35 cellular contexts compared by ENCODE assay signal in the genomic region with DNA sequence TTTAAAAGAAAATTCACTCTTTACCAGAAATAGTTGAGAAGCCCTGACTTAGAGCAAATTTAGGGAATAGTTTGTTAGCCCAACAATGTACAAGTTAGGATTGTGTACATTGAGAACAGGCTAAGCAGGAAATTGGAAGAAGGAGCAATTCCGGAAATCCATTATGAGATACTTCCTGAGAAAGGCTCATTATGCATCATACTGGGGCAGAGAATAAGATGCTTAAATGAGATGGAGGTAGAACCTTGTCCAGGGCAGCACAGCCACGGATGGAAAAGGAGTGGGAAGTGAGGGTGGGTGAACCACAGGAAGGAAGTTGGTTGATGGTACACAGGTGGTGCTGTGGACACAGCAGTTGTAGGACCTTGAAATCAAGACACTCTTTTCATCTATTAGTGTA.
"Had no signal": no experiment of that assay in that cellular context is flagged by ENCODE, and none has a peak within 500 bp of the region (broad histone marks: within the 10 kb centered on the region; RNA-seq: fewer than 3 reads in every experiment).

No MANE protein-coding gene starts in this region.

- H3K36me3 ChIP-seq: ascending aorta, MG63 had no signal

- H3K4me2 ChIP-seq: PC-9 had no signal

- H3K27ac ChIP-seq: ascending aorta, cardiac muscle cell, PC-9, RWPE1 had no signal

- H3K4me3 Mint-ChIP-seq: activated CD4-positive, alpha-beta T cell treated with anti-CD3 and anti-CD28 coated beads, Interleukin-2, amount 10 ng/mL, durations not matched to agents 24 days and 14 days; activated CD8-positive, alpha-beta T cell treated with anti-CD3 and anti-CD28 coated beads for 36 hours; activated naive CD8-positive, alpha-beta T cell treated with anti-CD3 and anti-CD28 coated beads for 36 hours; activated T-cell treated with anti-CD3 and anti-CD28 coated beads, Interleukin-2, amount 50 U/mL, for 72 hours; activated T-helper 17 cell treated with anti-CD3 and anti-CD28 coated beads, Interleukin-2, amount 50 U/mL, for 72 hours; central memory CD8-positive, alpha-beta T cell; T-cell; T-helper 17 cell had no signal

- H3K27me3 Mint-ChIP-seq: activated CD4-positive, alpha-beta T cell treated with anti-CD3 and anti-CD28 coated beads, Interleukin-2, amount 10 ng/mL, durations not matched to agents 24 days and 14 days; activated CD8-positive, alpha-beta T cell treated with anti-CD3 and anti-CD28 coated beads for 36 hours; activated naive CD8-positive, alpha-beta T cell treated with anti-CD3 and anti-CD28 coated beads for 36 hours; activated T-helper 17 cell treated with anti-CD3 and anti-CD28 coated beads, Interleukin-2, amount 50 U/mL, for 72 hours; central memory CD8-positive, alpha-beta T cell; T-cell; T-helper 17 cell had no signal

- DNase-seq: activated CD4-positive, alpha-beta T cell treated with anti-CD3 and anti-CD28 coated beads, Interleukin-2, amount 10 ng/mL, durations not matched to agents 24 days and 14 days; activated CD4-positive, alpha-beta T cell treated with anti-CD3 and anti-CD28 coated beads, Interleukin-2, amount 50 U/mL, for 4 hours; activated CD8-positive, alpha-beta T cell treated with anti-CD3 and anti-CD28 coated beads for 36 hours; activated effector memory CD4-positive, alpha-beta T cell treated with anti-CD3 and anti-CD28 coated beads, Interleukin-2, amount 50 U/mL, for 16 hours; activated naive CD4-positive, alpha-beta T cell; activated naive CD4-positive, alpha-beta T cell treated with anti-CD3 and anti-CD28 coated beads, Interleukin-2, amount 50 U/mL, for 16 hours; activated naive CD8-positive, alpha-beta T cell treated with anti-CD3 and anti-CD28 coated beads for 36 hours; activated T-cell treated with anti-CD3 and anti-CD28 coated beads, Interleukin-2, amount 50 U/mL, for 1 hour; activated T-cell treated with anti-CD3 and anti-CD28 coated beads, Interleukin-2, amount 50 U/mL, for 72 hours; amniotic stem cell; Kasumi-1; MG63; NCI-H1048; NCI-H1105 treated with DMSO at 0.1 percent for 48 hours; NCI-H1436; NCI-H1694; NCI-H1930; NCI-H2081 treated with DMSO at 0.1 percent for 48 hours; NCI-H226; NCI-H446 treated with DMSO at 0.1 percent for 48 hours; NCI-H524; NCI-H69; NCI-H82; PC-9; SIG-M5; T-cell; T-helper 17 cell; T-helper 9 cell had no signal

- H3K9me3 Mint-ChIP-seq: activated CD4-positive, alpha-beta T cell treated with anti-CD3 and anti-CD28 coated beads, Interleukin-2, amount 10 ng/mL, durations not matched to agents 24 days and 14 days; activated CD8-positive, alpha-beta T cell treated with anti-CD3 and anti-CD28 coated beads for 36 hours; activated naive CD8-positive, alpha-beta T cell treated with anti-CD3 and anti-CD28 coated beads for 36 hours; activated T-cell treated with anti-CD3 and anti-CD28 coated beads, Interleukin-2, amount 50 U/mL, for 72 hours; central memory CD8-positive, alpha-beta T cell had no signal

- H3K4me1 ChIP-seq: ascending aorta had no signal

- H2AFZ ChIP-seq: PC-9 had no signal

- H3K27ac Mint-ChIP-seq: activated CD4-positive, alpha-beta T cell treated with anti-CD3 and anti-CD28 coated beads, Interleukin-2, amount 10 ng/mL, durations not matched to agents 24 days and 14 days; activated CD8-positive, alpha-beta T cell treated with anti-CD3 and anti-CD28 coated beads for 36 hours; activated naive CD8-positive, alpha-beta T cell treated with anti-CD3 and anti-CD28 coated beads for 36 hours; activated T-cell treated with anti-CD3 and anti-CD28 coated beads, Interleukin-2, amount 50 U/mL, for 72 hours; activated T-helper 17 cell treated with anti-CD3 and anti-CD28 coated beads, Interleukin-2, amount 50 U/mL, for 72 hours; T-cell; T-helper 17 cell had no signal

- H3K4me3 ChIP-seq: ascending aorta, cardiac muscle cell, MG63, PC-9 had no signal

- H3K9me3 ChIP-seq: ascending aorta, MG63 had no signal

- H3K4me1 Mint-ChIP-seq: activated CD4-positive, alpha-beta T cell treated with anti-CD3 and anti-CD28 coated beads, Interleukin-2, amount 10 ng/mL, durations not matched to agents 24 days and 14 days; activated naive CD8-positive, alpha-beta T cell treated with anti-CD3 and anti-CD28 coated beads for 36 hours; activated T-helper 17 cell treated with anti-CD3 and anti-CD28 coated beads, Interleukin-2, amount 50 U/mL, for 72 hours; central memory CD8-positive, alpha-beta T cell; T-cell; T-helper 17 cell had no signal

- H3K36me3 Mint-ChIP-seq: activated naive CD8-positive, alpha-beta T cell treated with anti-CD3 and anti-CD28 coated beads for 36 hours; T-cell had no signal

- ATAC-seq: activated CD8-positive, alpha-beta T cell treated with anti-CD3 and anti-CD28 coated beads for 36 hours; activated T-cell treated with anti-CD3 and anti-CD28 coated beads, Interleukin-2, amount 50 U/mL, for 72 hours; activated T-helper 17 cell treated with anti-CD3 and anti-CD28 coated beads, Interleukin-2, amount 50 U/mL, for 72 hours; Right ventricle myocardium inferior; SK-N-SH treated with all-trans-retinoic acid at 6 μM for 48 hours; T-cell; T-helper 17 cell had no signal

- H3K27me3 ChIP-seq: ascending aorta, cardiac muscle cell, MG63 had no signal
